ENCODE assay signal across 25 cellular contexts in genomic region chr9:18857334-18857733, GRCh38.
"Had no signal": no experiment of that assay in that cellular context is flagged by ENCODE, and none has a peak within 500 bp of the region (broad histone marks: within the 10 kb centered on the region; RNA-seq: fewer than 3 reads in every experiment).

No MANE protein-coding gene starts in this region.

- H3K4me1 ChIP-seq: left lung, lower lobe of right lung had no signal

- H3K4me3 Mint-ChIP-seq: activated naive CD4-positive, alpha-beta T cell treated with anti-CD3 and anti-CD28 coated beads for 36 hours; activated naive CD8-positive, alpha-beta T cell treated with anti-CD3 and anti-CD28 coated beads for 36 hours; activated T-cell treated with anti-CD3 and anti-CD28 coated beads, Interleukin-2, amount 50 U/mL, for 72 hours; endodermal cell; naive thymus-derived CD8-positive, alpha-beta T cell; neural crest cell; type B pancreatic cell had no signal

- H3K4me3 ChIP-seq: ascending aorta, esophagus muscularis mucosa, heart right ventricle, left lung, lower lobe of right lung, thoracic aorta, vagina had no signal

- H3K27ac Mint-ChIP-seq: activated naive CD4-positive, alpha-beta T cell treated with anti-CD3 and anti-CD28 coated beads for 36 hours; activated naive CD8-positive, alpha-beta T cell treated with anti-CD3 and anti-CD28 coated beads for 36 hours; activated T-cell treated with anti-CD3 and anti-CD28 coated beads, Interleukin-2, amount 50 U/mL, for 72 hours; endodermal cell; naive thymus-derived CD8-positive, alpha-beta T cell; type B pancreatic cell had no signal

- H3K36me3 ChIP-seq: ascending aorta, esophagus muscularis mucosa, heart right ventricle, left lung, lower lobe of right lung, thoracic aorta, vagina had no signal

- ATAC-seq: activated T-cell treated with anti-CD3 and anti-CD28 coated beads, Interleukin-2, amount 50 U/mL, for 72 hours; left lung; lower lobe of right lung; naive thymus-derived CD8-positive, alpha-beta T cell; right cardiac atrium; stimulated activated naive CD8-positive, alpha-beta T cell treated with anti-CD3 and anti-CD28 coated beads, Interleukin-15, Interleukin-2, amounts not matched to agents 100 U/mL and 50 U/mL, for 24 hours had no signal

- H3K27me3 Mint-ChIP-seq: type B pancreatic cell had no signal

- DNase-seq: activated CD4-positive, alpha-beta T cell treated with anti-CD3 and anti-CD28 coated beads for 4 hours; activated CD4-positive, alpha-beta T cell treated with anti-CD3 and anti-CD28 coated beads, Interleukin-2, amount 50 U/mL, for 4 hours; activated CD4-positive, CD25-positive, alpha-beta regulatory T cell; activated naive CD4-positive, alpha-beta T cell treated with anti-CD3 and anti-CD28 coated beads for 36 hours; activated naive CD8-positive, alpha-beta T cell treated with anti-CD3 and anti-CD28 coated beads for 36 hours; activated T-cell treated with anti-CD3 and anti-CD28 coated beads for 4 hours; activated T-cell treated with anti-CD3 and anti-CD28 coated beads, Interleukin-2, amount 50 U/mL, for 72 hours; caudate nucleus; endodermal cell; heart right ventricle; left lung; lower lobe of right lung; mesenchymal stem cell; naive thymus-derived CD8-positive, alpha-beta T cell; occipital lobe; right cardiac atrium; stimulated activated CD4-positive, alpha-beta T cell treated with anti-CD3 and anti-CD28 coated beads, Interleukin-4, amount 100 ng/mL, for 1 hour; stimulated activated naive CD8-positive, alpha-beta T cell treated with anti-CD3 and anti-CD28 coated beads, Interleukin-15, Interleukin-2, amounts not matched to agents 100 U/mL and 50 U/mL, for 24 hours; T-helper 2 cell had no signal

- H3K9me3 ChIP-seq: ascending aorta, esophagus muscularis mucosa, heart right ventricle, left lung, lower lobe of right lung, thoracic aorta, vagina had no signal

- H3K27ac ChIP-seq: ascending aorta, heart right ventricle, left lung, lower lobe of right lung, thoracic aorta, vagina had no signal

- H3K27me3 ChIP-seq: ascending aorta, esophagus muscularis mucosa, heart right ventricle, left lung, vagina had no signal

- H3K36me3 Mint-ChIP-seq: activated naive CD8-positive, alpha-beta T cell treated with anti-CD3 and anti-CD28 coated beads for 36 hours; naive thymus-derived CD8-positive, alpha-beta T cell had no signal

- H3K4me1 Mint-ChIP-seq: activated naive CD8-positive, alpha-beta T cell treated with anti-CD3 and anti-CD28 coated beads for 36 hours; naive thymus-derived CD8-positive, alpha-beta T cell had no signal

- H3K9me3 Mint-ChIP-seq: activated naive CD4-positive, alpha-beta T cell treated with anti-CD3 and anti-CD28 coated beads for 36 hours; activated naive CD8-positive, alpha-beta T cell treated with anti-CD3 and anti-CD28 coated beads for 36 hours; activated T-cell treated with anti-CD3 and anti-CD28 coated beads, Interleukin-2, amount 50 U/mL, for 72 hours; endodermal cell; neural crest cell; type B pancreatic cell had no signal
